8 cellular contexts compared by ENCODE assay signal in the genomic region with DNA sequence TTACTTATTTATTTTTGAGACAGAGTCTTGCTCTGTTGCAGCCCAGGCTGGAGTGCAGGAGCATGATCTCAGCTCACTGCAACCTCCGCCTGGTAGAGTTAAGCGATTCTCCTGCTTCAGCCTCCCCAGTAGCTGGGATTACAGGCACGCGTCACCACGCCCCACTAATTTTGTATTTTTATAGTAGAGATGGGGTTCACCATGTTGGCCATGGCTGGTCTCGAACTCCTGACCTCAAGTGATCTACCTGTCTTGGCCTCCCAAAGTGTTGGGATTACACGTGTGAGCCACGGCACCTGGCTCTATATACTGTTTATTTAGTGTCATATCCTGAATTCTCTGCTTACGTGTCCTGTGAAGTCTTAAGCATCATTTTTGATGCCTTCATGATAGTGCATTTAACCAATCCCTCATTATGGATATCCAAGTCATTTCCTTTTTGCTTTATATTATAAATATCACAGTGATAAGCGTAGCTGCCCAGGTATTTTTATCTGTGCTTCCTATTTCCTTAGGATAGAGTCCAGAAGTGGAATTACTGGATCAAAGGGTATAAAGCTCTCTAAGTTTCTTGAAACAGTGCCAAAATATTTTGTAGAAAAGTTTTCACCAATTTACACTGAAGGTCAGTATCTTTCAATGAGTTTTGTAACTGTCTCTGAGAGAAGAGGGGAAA. TPM values are rescaled to one million over a fixed set of nuclear protein-coding genes. Genes with fewer than 3 reads are reported as not detected.
DNase-seq lines count a peak whose midpoint lies in the region; ATAC-seq, FAIRE-seq and TF ChIP-seq lines count a peak whose summit lies in the region.

No MANE protein-coding gene starts in this region.

- peak overlapping the region; percentile 60 for H4K5ac ChIP-seq in H1 (ENCODE audit: insufficient read length, low read depth, low read length)

- H2BK5ac ChIP-seq in H1 (ENCODE audit: low read depth, low read length), result 0 out of 2 replicates have a peak overlapping the region, but pooled peaks have one; percentile 5

- H3K79me1 ChIP-seq in H1 (ENCODE audit: low read depth, low read length), result no peaks in the 10 kb centered on the region; the same call in 1 of the 2 replicates

- ATAC-seq in CD4-positive, CD25-positive, alpha-beta regulatory T cell (ENCODE audit: low read depth in 2 of 2), result no peak

- H4K8ac ChIP-seq in H1 (ENCODE audit: extremely low read depth, insufficient read depth, low read length), result no peak overlapping the region; the same call in 1 of the 2 replicates

- H3K36me3 ChIP-seq in CD4-positive, CD25-positive, alpha-beta regulatory T cell (ENCODE audit: control insufficient read depth, insufficient read depth, low read length), result peaks cover 5% of the 10 kb centered on the region
- H3K36me3 ChIP-seq in OCI-LY3 (replicated peaks; ENCODE audit: low read depth, low read length) (peaks cover 3% of the 10 kb centered on the region), H1 (ENCODE audit: control insufficient read depth in 2 of 4, insufficient read depth in 4 of 4, low read length in 3 of 4) (peaks cover 0 to 4% (median 3%) of the 10 kb centered on the region in 4 experiments; a peak in 2 of 8 replicates), neural progenitor cell (no peaks in the 10 kb centered on the region)

- H2BK15ac ChIP-seq in H1 (ENCODE audit: low read length), result no peak overlapping the region

- POLR2A ChIA-PET in H1 (lab: Charles Lee; ENCODE audit: partially characterized antibody), result interaction anchor here (1.3 to 12.6 kb wide), 6 partner anchors 11 to 55 kb away, joined by 5 to 153 read pairs (median 22); a partner anchor contains a TSS

- H4K20me1 ChIP-seq in OCI-LY3 (ENCODE audit: insufficient read depth, low read length), result no peaks in the 10 kb centered on the region
- H4K20me1 ChIP-seq in H1 (replicated peaks in 1 of 2; ENCODE audit: control insufficient read depth in 1 of 2, insufficient read depth in 2 of 2, low read length in 2 of 2), result peaks cover 1 to 4% of the 10 kb centered on the region in 2 experiments
- H4K20me1 ChIP-seq in neural progenitor cell (ENCODE audit: low read depth), result peaks cover 3% of the 10 kb centered on the region

- no peak for FAIRE-seq in H1 (lab: Jason Lieb, UNC)

- H3K4me3 ChIP-seq in CD4-positive, CD25-positive, alpha-beta regulatory T cell (ENCODE audit: low read depth, low read length), result peak overlapping the region; percentile 91
- peak overlapping the region; percentile 93 for H3K4me3 ChIP-seq in OCI-LY3 (ENCODE audit: low read length)
- H3K4me3 ChIP-seq in H1 (ENCODE audit: extremely low read depth in 1 of 4, insufficient read depth in 2 of 4, low read depth in 3 of 4, low read length in 4 of 4), result peak overlapping the region; percentile 79 to 89 (median 82); a peak in 5 of 8 replicates
- H3K4me3 ChIP-seq in neural progenitor cell, result peak overlapping the region; percentile 80

- no peak overlapping the region for H2BK20ac ChIP-seq in H1 (ENCODE audit: low read length)

- H3K9ac ChIP-seq in OCI-LY3 (ENCODE audit: low read length), result peak overlapping the region; percentile 43
- H3K9ac ChIP-seq in H1 (replicated peaks in 1 of 4; ENCODE audit: extremely low read depth in 1 of 4, low read depth in 3 of 4, low read length in 3 of 4), result no peak overlapping the region; a peak in 1 of 7 replicates
- no peak overlapping the region for H3K9ac ChIP-seq in neural progenitor cell

- H3K27me3 Mint-ChIP-seq in CD4-positive, CD25-positive, alpha-beta regulatory T cell, result no peaks in the 10 kb centered on the region
- H3K27me3 Mint-ChIP-seq in neural progenitor cell (ENCODE audit: insufficient read depth, low read depth), result peaks cover 5% of the 10 kb centered on the region

- no peak overlapping the region for H3K23ac ChIP-seq in H1 (ENCODE audit: insufficient read length)

- H3K14ac ChIP-seq in H1 (ENCODE audit: insufficient read length), result no peak overlapping the region

- H3K36me3 Mint-ChIP-seq in CD4-positive, CD25-positive, alpha-beta regulatory T cell, result no peaks in the 10 kb centered on the region
- no peaks in the 10 kb centered on the region for H3K36me3 Mint-ChIP-seq in neural progenitor cell

- no peak for TF ChIP-seq CTCF in OCI-LY3 (IDR thresholded peaks at IDR 0.05; ENCODE audit: low read depth, low read length)
- TF ChIP-seq CTCF in H1 (IDR thresholded peaks at IDR 0.05; ENCODE audit: control extremely low read depth in 1 of 3, insufficient read depth in 1 of 3, low read depth in 1 of 3, low read length in 3 of 3), result no peak
- TF ChIP-seq CTCF in neural progenitor cell (IDR thresholded peaks at IDR 0.05), result no peak

- CTCF ChIA-PET in H1 (lab: Charles Lee; ENCODE audit: partially characterized antibody), result interaction anchor here (0.5 to 14.0 kb wide), 6 partner anchors 13 to 141 kb away, joined by 3 to 359 read pairs (median 3); a partner anchor contains a TSS

- no peak overlapping the region for H3K18ac ChIP-seq in H1 (ENCODE audit: extremely low read depth, low read length)

- no peaks in the 10 kb centered on the region for H3K9me3 Mint-ChIP-seq in CD4-positive, CD25-positive, alpha-beta regulatory T cell
- H3K9me3 Mint-ChIP-seq in neural progenitor cell, result no peaks in the 10 kb centered on the region

- H2AFZ ChIP-seq in OCI-LY3 (ENCODE audit: low read depth, low read length) (0 out of 2 replicates have a peak overlapping the region, but pooled peaks have one; percentile 27), H1 (ENCODE audit: low read length) (no peak overlapping the region), neural progenitor cell (replicated peaks) (peak overlapping the region; percentile 35)

- H2BK120ac ChIP-seq in H1 (replicated peaks; ENCODE audit: low read depth, low read length), result no peak overlapping the region

- no peaks in the 10 kb centered on the region for H3K27me3 ChIP-seq in CD4-positive, CD25-positive, alpha-beta regulatory T cell (ENCODE audit: control insufficient read depth, insufficient read depth, low read length)
- H3K27me3 ChIP-seq in OCI-LY3 (ENCODE audit: low read depth, low read length) (no peaks in the 10 kb centered on the region), H1 (replicated peaks in 1 of 4; ENCODE audit: control insufficient read depth in 3 of 4, extremely low read depth in 1 of 4, insufficient read depth in 3 of 4, low read length in 3 of 4) (no peaks in the 10 kb centered on the region), neural progenitor cell (no peaks in the 10 kb centered on the region)

- H3K23me2 ChIP-seq in H1 (ENCODE audit: low read depth, low read length), result peaks cover 11% of the 10 kb centered on the region

- peak overlapping the region; percentile 76 for H3K27ac ChIP-seq in CD4-positive, CD25-positive, alpha-beta regulatory T cell (ENCODE audit: insufficient read depth, low read length, poor library complexity, severe bottlenecking)
- H3K27ac ChIP-seq in OCI-LY3 (ENCODE audit: low read length) (peak overlapping the region; percentile 8; the same call in 1 of the 2 replicates), H1 (ENCODE audit: low read depth, low read length) (peak overlapping the region; percentile 16; the same call in 1 of the 2 replicates), neural progenitor cell (no peak overlapping the region)

- H3K4me1 Mint-ChIP-seq in CD4-positive, CD25-positive, alpha-beta regulatory T cell, result peaks cover 11 to 41% (median 21%) of the 10 kb centered on the region in 4 donors
- H3K4me1 Mint-ChIP-seq in neural progenitor cell, result peaks cover 26% of the 10 kb centered on the region

- no peak for DNase-seq in CD4-positive, CD25-positive, alpha-beta regulatory T cell
- DNase-seq in H1 (ENCODE audit: low read depth in 1 of 2, low spot score in 2 of 2), result no peak
- no peak for DNase-seq in neural progenitor cell (ENCODE audit: low spot score)
- DNase-seq in NCI-H2029 treated with DMSO at 0.1 percent for 48 hours (lab: John Stamatoyannopoulos, UW), result no peak
- DNase-seq in NCI-H2227 treated with DMSO at 0.1 percent for 48 hours (lab: John Stamatoyannopoulos, UW), result no peak
- DNase-seq in AG08396 (ENCODE audit: low spot score), result no peak
- DNase-seq in NCI-H1694 (lab: John Stamatoyannopoulos, UW), result no peak

- H3F3A ChIP-seq in neural progenitor cell (ENCODE audit: low read depth), result peaks cover 39% of the 10 kb centered on the region

- no peaks in the 10 kb centered on the region for H3K9me3 ChIP-seq in CD4-positive, CD25-positive, alpha-beta regulatory T cell (ENCODE audit: control insufficient read depth in 2 of 2, low read length in 2 of 2)
- H3K9me3 ChIP-seq in OCI-LY3 (ENCODE audit: insufficient read depth, low read length), result no peaks in the 10 kb centered on the region
- no peaks in the 10 kb centered on the region for H3K9me3 ChIP-seq in H1 (ENCODE audit: insufficient read depth in 2 of 2, low read depth in 1 of 2, low read length in 1 of 2)
- H3K9me3 ChIP-seq in neural progenitor cell (ENCODE audit: low read depth), result no peaks in the 10 kb centered on the region

- no peak overlapping the region for H4K91ac ChIP-seq in H1 (replicated peaks; ENCODE audit: insufficient read length, low read length)

- no peak for TF ChIP-seq RAD21 in H1 (IDR thresholded peaks at IDR 0.05 in 1 of 2, conservative IDR thresholded peaks at IDR 0.05 in 1 of 2; ENCODE audit: low read depth in 2 of 2, low read length in 2 of 2)

- H2BK12ac ChIP-seq in H1 (ENCODE audit: low read depth, low read length), result no peak overlapping the region

- H3K27ac Mint-ChIP-seq in CD4-positive, CD25-positive, alpha-beta regulatory T cell, result peak overlapping the region; percentile 32 to 97 (median 97)
- peak overlapping the region; percentile 97 for H3K27ac Mint-ChIP-seq in neural progenitor cell

- H3K4me3 Mint-ChIP-seq in CD4-positive, CD25-positive, alpha-beta regulatory T cell, result peak overlapping the region; percentile 96 to 98 (median 96)
- peak overlapping the region; percentile 98 for H3K4me3 Mint-ChIP-seq in neural progenitor cell

- 92% methylated on average over 10 of the region's 10 CpGs; no CpG with 5 or more reads in 1 of the 2 experiments for WGBS in H1 (ENCODE audit: extremely low coverage in 1 of 2, insufficient coverage in 1 of 2, insufficient read length in 1 of 2, insufficient replicate concordance in 2 of 2, low coverage in 1 of 2, low lambda C conversion rate in 2 of 2, missing lambda C conversion rate in 1 of 2), 2 experiments

- peaks cover 10% of the 10 kb centered on the region; the same call in 1 of the 2 replicates for H3K79me2 ChIP-seq in OCI-LY3 (ENCODE audit: low read length)
- H3K79me2 ChIP-seq in H1 (ENCODE audit: control insufficient read depth in 1 of 2, insufficient read depth in 2 of 2, low read length in 2 of 2), result no peaks in the 10 kb centered on the region
- H3K79me2 ChIP-seq in neural progenitor cell (ENCODE audit: low read depth), result peaks cover 4% of the 10 kb centered on the region

- H3K56ac ChIP-seq in H1 (replicated peaks; ENCODE audit: insufficient read length, low read depth, low read length), result no peak overlapping the region

- H3K4ac ChIP-seq in H1 (replicated peaks; ENCODE audit: insufficient read length, low read depth, low read length), result no peak overlapping the region

- no peak overlapping the region for H2AK5ac ChIP-seq in H1 (ENCODE audit: low read depth, low read length)

- peaks cover 27% of the 10 kb centered on the region for H3K4me1 ChIP-seq in CD4-positive, CD25-positive, alpha-beta regulatory T cell (ENCODE audit: control insufficient read depth, insufficient read depth, low read length, poor library complexity, severe bottlenecking)
- H3K4me1 ChIP-seq in OCI-LY3 (ENCODE audit: low read length) (peaks cover 25% of the 10 kb centered on the region), H1 (replicated peaks in 1 of 4; ENCODE audit: control insufficient read depth in 3 of 4, insufficient read depth in 4 of 4, low read length in 3 of 4) (peaks cover 6 to 16% (median 12%) of the 10 kb centered on the region in 4 experiments), neural progenitor cell (peaks cover 21% of the 10 kb centered on the region)

- TF ChIP-seq POLR2A in H1 (IDR thresholded peaks at IDR 0.05; ENCODE audit: control extremely low read depth in 1 of 2, low read depth in 2 of 2, low read length in 2 of 2), result no peak

- H3K4me2 ChIP-seq in OCI-LY3 (ENCODE audit: low read length) (peak overlapping the region; percentile 81), H1 (ENCODE audit: insufficient read depth in 1 of 2, low read depth in 2 of 2, low read length in 2 of 2) (peak overlapping the region; percentile 67 to 87), neural progenitor cell (peak overlapping the region; percentile 86)

- no peak for TF ChIP-seq EP300 in H1 (IDR thresholded peaks at IDR 0.05; ENCODE audit: borderline replicate concordance in 1 of 2, low read depth in 2 of 2, low read length in 2 of 2)

RNA-seq across cellular contexts. Expression of a gene that starts 0.9 kb away (rescaled TPM):
- total RNA-seq in CD4-positive, CD25-positive, alpha-beta regulatory T cell, result 129 TPM
- 1 to 10 TPM; 2.5 to 5.9 (median 4.6) TPM for polyA plus RNA-seq in CD4-positive, CD25-positive, alpha-beta regulatory T cell
- total RNA-seq in H1 (2021; fragmentation: NEBNext Ultra II Directional; extraction: Animal tissue kit (Norgen Biotek cat#: 25700)), result 14.6 and 18.5 TPM in 2 replicates
- 21.1 and 26.7 TPM in 2 replicates for polyA plus RNA-seq in H1 (2011; rRNA removed)
- polyA plus RNA-seq in H1 (2011; cell fraction: cytosol; rRNA removed), result 15.5 TPM
- 85.9 TPM for polyA plus RNA-seq in H1 (2011; cell fraction: nucleus; rRNA removed)
- polyA plus RNA-seq in H1 (2012, experiment 1 of 2), result 13.3 to 18.4 TPM (median 14.8 TPM) in 4 replicates
- 12.4 TPM for polyA plus RNA-seq in H1 (2012, experiment 2 of 2)
- polyA plus RNA-seq in H1 (2013, experiment 1 of 2), result 15.5 TPM
- polyA plus RNA-seq in H1 (2013, experiment 2 of 2), result 14.7 TPM
- 27.2 and 33.9 TPM in 2 replicates for polyA minus RNA-seq in H1 (2011; rRNA and poly(A)+ RNA removed)
- 12.8 TPM for polyA minus RNA-seq in H1 (2011; cell fraction: cytosol; rRNA and poly(A)+ RNA removed)
- 35.6 TPM for polyA minus RNA-seq in H1 (2011; cell fraction: nucleus; rRNA and poly(A)+ RNA removed)
- total RNA-seq in neural progenitor cell (ENCODE audit: low replicate concordance), result 13.3 and 20.5 TPM in 2 replicates

RNA-seq across cellular contexts. Expression of a gene that starts 21.5 kb away (rescaled TPM):
- 11.7 TPM for total RNA-seq in CD4-positive, CD25-positive, alpha-beta regulatory T cell
- polyA plus RNA-seq in CD4-positive, CD25-positive, alpha-beta regulatory T cell, result 1 to 10 TPM in 1 of 4 donors, under 1 TPM in 3; 0.25 to 1.3 (median 0.64) TPM
- total RNA-seq in H1 (2021; fragmentation: NEBNext Ultra II Directional; extraction: Animal tissue kit (Norgen Biotek cat#: 25700)), result 300 and 301 TPM in 2 replicates
- polyA plus RNA-seq in H1 (2011; rRNA removed), result 140 and 150 TPM in 2 replicates
- 178 TPM for polyA plus RNA-seq in H1 (2011; cell fraction: cytosol; rRNA removed)
- polyA plus RNA-seq in H1 (2011; cell fraction: nucleus; rRNA removed), result 132 TPM
- 186 to 274 TPM (median 201 TPM) in 4 replicates for polyA plus RNA-seq in H1 (2012, experiment 1 of 2)
- 415 TPM for polyA plus RNA-seq in H1 (2012, experiment 2 of 2)
- 193 TPM for polyA plus RNA-seq in H1 (2013, experiment 1 of 2)
- polyA plus RNA-seq in H1 (2013, experiment 2 of 2), result 186 TPM
- polyA minus RNA-seq in H1 (2011; rRNA and poly(A)+ RNA removed), result 97.7 and 118 TPM in 2 replicates
- polyA minus RNA-seq in H1 (2011; cell fraction: cytosol; rRNA and poly(A)+ RNA removed), result 36.1 TPM
- 59.7 TPM for polyA minus RNA-seq in H1 (2011; cell fraction: nucleus; rRNA and poly(A)+ RNA removed)
- total RNA-seq in neural progenitor cell (ENCODE audit: low replicate concordance), result 24.5 and 34.0 TPM in 2 replicates

RNA-seq across cellular contexts. Expression of a gene that starts 33.6 kb away (rescaled TPM):
- total RNA-seq in CD4-positive, CD25-positive, alpha-beta regulatory T cell, result 43.3 TPM
- 10 to 100 TPM; 15.0 to 24.1 (median 16.9) TPM for polyA plus RNA-seq in CD4-positive, CD25-positive, alpha-beta regulatory T cell
- 151 and 161 TPM in 2 replicates for total RNA-seq in H1 (2021; fragmentation: NEBNext Ultra II Directional; extraction: Animal tissue kit (Norgen Biotek cat#: 25700))
- polyA plus RNA-seq in H1 (2011; rRNA removed), result 26.2 and 38.2 TPM in 2 replicates
- 38.1 TPM for polyA plus RNA-seq in H1 (2011; cell fraction: cytosol; rRNA removed)
- 26.6 TPM for polyA plus RNA-seq in H1 (2011; cell fraction: nucleus; rRNA removed)
- 59.5 to 77.0 TPM (median 64.7 TPM) in 4 replicates for polyA plus RNA-seq in H1 (2012, experiment 1 of 2)
- polyA plus RNA-seq in H1 (2012, experiment 2 of 2), result 19.8 TPM
- 66.1 TPM for polyA plus RNA-seq in H1 (2013, experiment 1 of 2)
- polyA plus RNA-seq in H1 (2013, experiment 2 of 2), result 68.8 TPM
- polyA minus RNA-seq in H1 (2011; rRNA and poly(A)+ RNA removed), result 256 and 265 TPM in 2 replicates
- 130 TPM for polyA minus RNA-seq in H1 (2011; cell fraction: cytosol; rRNA and poly(A)+ RNA removed)
- 53.9 TPM for polyA minus RNA-seq in H1 (2011; cell fraction: nucleus; rRNA and poly(A)+ RNA removed)
- 161 and 203 TPM in 2 replicates for total RNA-seq in neural progenitor cell (ENCODE audit: low replicate concordance)

RNA-seq across cellular contexts. Expression of a gene that starts 54.2 kb away (rescaled TPM):
- total RNA-seq in CD4-positive, CD25-positive, alpha-beta regulatory T cell, result 478 TPM
- polyA plus RNA-seq in CD4-positive, CD25-positive, alpha-beta regulatory T cell, result 10 to 100 TPM; 55.0 to 76.1 (median 63.4) TPM
- total RNA-seq in H1 (2021; fragmentation: NEBNext Ultra II Directional; extraction: Animal tissue kit (Norgen Biotek cat#: 25700)), result 38.5 and 45.6 TPM in 2 replicates
- 23.4 and 38.8 TPM in 2 replicates for polyA plus RNA-seq in H1 (2011; rRNA removed)
- polyA plus RNA-seq in H1 (2011; cell fraction: cytosol; rRNA removed), result 33.3 TPM
- 67.6 TPM for polyA plus RNA-seq in H1 (2011; cell fraction: nucleus; rRNA removed)
- polyA plus RNA-seq in H1 (2012, experiment 1 of 2), result 26.1 to 32.5 TPM (median 31.3 TPM) in 4 replicates
- 15.2 TPM for polyA plus RNA-seq in H1 (2012, experiment 2 of 2)
- polyA plus RNA-seq in H1 (2013, experiment 1 of 2), result 20.6 TPM
- polyA plus RNA-seq in H1 (2013, experiment 2 of 2), result 21.3 TPM
- polyA minus RNA-seq in H1 (2011; rRNA and poly(A)+ RNA removed), result 30.3 and 32.9 TPM in 2 replicates
- polyA minus RNA-seq in H1 (2011; cell fraction: cytosol; rRNA and poly(A)+ RNA removed), result 23.0 TPM
- 30.8 TPM for polyA minus RNA-seq in H1 (2011; cell fraction: nucleus; rRNA and poly(A)+ RNA removed)
- total RNA-seq in neural progenitor cell (ENCODE audit: low replicate concordance), result 14.2 and 36.6 TPM in 2 replicates

RNA-seq across cellular contexts. Expression of a gene that starts 54.8 kb away (rescaled TPM):
- total RNA-seq in CD4-positive, CD25-positive, alpha-beta regulatory T cell, result 54.6 TPM
- 10 to 100 TPM; 51.0 to 69.6 (median 55.7) TPM for polyA plus RNA-seq in CD4-positive, CD25-positive, alpha-beta regulatory T cell
- 33.7 and 35.6 TPM in 2 replicates for total RNA-seq in H1 (2021; fragmentation: NEBNext Ultra II Directional; extraction: Animal tissue kit (Norgen Biotek cat#: 25700))
- 34.9 and 35.3 TPM in 2 replicates for polyA plus RNA-seq in H1 (2011; rRNA removed)
- 20.7 TPM for polyA plus RNA-seq in H1 (2011; cell fraction: cytosol; rRNA removed)
- polyA plus RNA-seq in H1 (2011; cell fraction: nucleus; rRNA removed), result 80.8 TPM
- polyA plus RNA-seq in H1 (2012, experiment 1 of 2), result 18.8 to 22.7 TPM (median 20.3 TPM) in 4 replicates
- 4.6 TPM for polyA plus RNA-seq in H1 (2012, experiment 2 of 2)
- polyA plus RNA-seq in H1 (2013, experiment 1 of 2), result 18.8 TPM
- polyA plus RNA-seq in H1 (2013, experiment 2 of 2), result 17.3 TPM
- polyA minus RNA-seq in H1 (2011; rRNA and poly(A)+ RNA removed), result 79.0 and 79.9 TPM in 2 replicates
- polyA minus RNA-seq in H1 (2011; cell fraction: cytosol; rRNA and poly(A)+ RNA removed), result 23.1 TPM
- polyA minus RNA-seq in H1 (2011; cell fraction: nucleus; rRNA and poly(A)+ RNA removed), result 39.3 TPM
- 20.9 and 43.6 TPM in 2 replicates for total RNA-seq in neural progenitor cell (ENCODE audit: low replicate concordance)
